In the genomic region with DNA sequence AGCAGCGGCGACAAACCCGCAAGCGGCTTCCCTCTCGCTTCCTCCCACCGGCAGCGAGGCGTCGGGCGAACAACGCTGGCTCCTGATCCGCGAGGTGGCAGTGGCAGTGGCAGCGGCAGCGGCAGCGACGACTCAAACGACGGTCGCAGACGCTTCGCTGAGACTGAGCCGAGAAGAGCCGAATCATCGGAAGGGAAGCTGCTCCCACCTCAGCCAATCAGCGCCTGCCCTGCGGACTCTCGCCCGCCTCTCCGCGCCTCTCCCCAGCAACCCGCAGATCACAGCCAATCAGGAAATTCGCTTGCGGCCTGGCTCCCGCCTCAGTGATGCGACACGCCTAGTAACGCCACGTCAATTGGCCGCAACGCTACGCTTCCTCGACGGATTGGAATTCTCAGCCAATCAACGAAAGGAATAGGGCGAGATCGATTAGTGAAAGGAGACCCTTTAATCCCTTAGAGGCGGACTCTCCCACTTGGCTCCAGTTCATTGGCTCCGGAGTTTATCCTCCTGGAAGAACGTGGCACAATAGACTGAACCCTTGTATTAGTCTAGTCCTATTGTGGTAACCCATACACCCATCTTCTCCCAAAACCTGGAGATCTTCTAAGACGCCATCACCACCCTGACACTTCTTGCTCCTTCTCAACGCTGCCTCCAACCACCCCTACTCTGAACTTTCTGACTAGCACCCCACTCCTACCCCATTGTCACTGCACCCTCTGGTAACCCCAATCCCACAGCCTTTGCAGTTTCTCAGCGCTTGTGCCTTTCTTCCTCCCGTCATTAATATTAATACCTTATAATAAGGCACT, we compare ENCODE assay signal across 8 cellular contexts. TPM values are rescaled to one million over a fixed set of nuclear protein-coding genes. Genes with fewer than 3 reads are reported as not detected.
DNase-seq lines count a peak whose midpoint lies in the region; ATAC-seq, FAIRE-seq and TF ChIP-seq lines count a peak whose summit lies in the region.

Gene VCP, minus strand, starts transcription at position 165 of the 815 bp plus-strand sequence. CDS start 272 bp downstream, outside the sequence.

- H3K27me3 ChIP-seq in adipocyte (replicated peaks; ENCODE audit: control insufficient read depth, insufficient read depth, low read length) = no peaks in the 10 kb centered on the region
- H3K27me3 ChIP-seq in pancreas = no peaks in the 10 kb centered on the region
- H3K27me3 ChIP-seq in tibial nerve = no peaks in the 10 kb centered on the region

- peak; percentile 99 for DNase-seq in NCI-H1436 (lab: John Stamatoyannopoulos, UW)
- peak; percentile 97 for DNase-seq in T follicular helper cell (ENCODE audit: low read depth)
- DNase-seq in adipocyte (ENCODE audit: low read depth) = peak; percentile 100
- DNase-seq in Right ventricle myocardium superior = peak; percentile 99
- peak; percentile 93 to 99 (median 98) for DNase-seq in pancreas
- DNase-seq in tibial nerve (ENCODE audit: low spot score in 2 of 2) = peak; percentile 93 to 95

- TF ChIP-seq CTCF in GM12875 (IDR thresholded peaks at IDR 0.05; ENCODE audit: borderline replicate concordance, insufficient read depth, low read depth, low read length) (no peak), pancreas (IDR thresholded peaks at IDR 0.05) (no peak), tibial nerve (IDR thresholded peaks at IDR 0.05) (peak in 1 of 5 experiments; percentile 9)

- H3K27ac ChIP-seq in pancreas (peak within 1 kb of the TSS; percentile 97 to 99 (median 99)), tibial nerve (peak within 1 kb of the TSS; percentile 97 to 100 (median 98))

- no peaks in the 10 kb centered on the region for H3K9me3 ChIP-seq in adipocyte (ENCODE audit: control insufficient read depth, low read length)
- H3K9me3 ChIP-seq in pancreas = no peaks in the 10 kb centered on the region
- H3K9me3 ChIP-seq in tibial nerve = no peaks in the 10 kb centered on the region

- peak within 1 kb of the TSS; percentile 99 for H3K9ac ChIP-seq in adipocyte (ENCODE audit: low read length)

- 5 to 6% methylated on average over 41 to 54 of the region's 54 CpGs for WGBS in pancreas, 2 donors
- 4 to 5% methylated on average over 36 to 43 of the region's 54 CpGs for WGBS in tibial nerve, 2 donors

- peaks cover 39% of the 10 kb centered on the region for H3K4me1 ChIP-seq in adipocyte (ENCODE audit: control insufficient read depth, insufficient read depth, low read length)
- H3K4me1 ChIP-seq in pancreas = peaks cover 18 to 24% (median 19%) of the 10 kb centered on the region in 3 donors
- peaks cover 0 to 41% (median 35%) of the 10 kb centered on the region in 4 donors for H3K4me1 ChIP-seq in tibial nerve

- peak; percentile 87 to 93 for TF ChIP-seq POLR2A in tibial nerve (IDR thresholded peaks at IDR 0.05)

- FAIRE-seq in pancreas (lab: Jason Lieb, UNC) = peak; percentile 98

- peaks cover 15% of the 10 kb centered on the region for H3K36me3 ChIP-seq in adipocyte (ENCODE audit: control insufficient read depth, insufficient read depth, low read length, severe bottlenecking)
- peaks cover 0 to 4% (median 3%) of the 10 kb centered on the region in 3 donors for H3K36me3 ChIP-seq in pancreas
- peaks cover 0 to 38% (median 0%) of the 10 kb centered on the region in 3 donors for H3K36me3 ChIP-seq in tibial nerve

- ATAC-seq in HG02798 (IDR thresholded peaks at IDR 0.05; ENCODE audit: poor library complexity, unreplicated experiment) (peak; percentile 92), Right ventricle myocardium superior (ENCODE audit: poor library complexity) (peak; percentile 95), pancreas (peak; percentile 91 to 96 (median 92))

- H3K4me3 ChIP-seq in GM12875 (ENCODE audit: low read depth, low read length) (peak within 1 kb of the TSS; percentile 95), adipocyte (ENCODE audit: low read length) (peak within 1 kb of the TSS; percentile 94), pancreas (peak within 1 kb of the TSS; percentile 87 to 98 (median 92)), tibial nerve (peak within 1 kb of the TSS; percentile 72 to 99 (median 89))

- intact Hi-C loops in Right ventricle myocardium superior (cut with DNase I) (no loop called here), pancreas (cut with DNase I) (no loop called here)

- peak in 1 of 2 donors; percentile 97 for TF ChIP-seq EP300 in tibial nerve (IDR thresholded peaks at IDR 0.05)

RNA-seq across cellular contexts. Expression of gene VCP, which starts in this region (rescaled TPM):
- total RNA-seq in Right ventricle myocardium superior (217 TPM), pancreas (100 to 1,000 TPM in 1 of 6 donors, 10 to 100 TPM in 5; 44.5 to 104 (median 66.7) TPM), tibial nerve (100 to 1,000 TPM; 134 to 190 (median 149) TPM)
- 10 to 100 TPM; 32.5 to 58.3 TPM for polyA plus RNA-seq in pancreas

Comparison
In these comparisons a context has a peak if more than half of its experiments do, and no peak if none do; other contexts are left out.
1. Peak in every context shown above with its lines: DNase-seq, ATAC-seq, H3K4me3 ChIP-seq and H3K27ac ChIP-seq.